In the genomic region with DNA sequence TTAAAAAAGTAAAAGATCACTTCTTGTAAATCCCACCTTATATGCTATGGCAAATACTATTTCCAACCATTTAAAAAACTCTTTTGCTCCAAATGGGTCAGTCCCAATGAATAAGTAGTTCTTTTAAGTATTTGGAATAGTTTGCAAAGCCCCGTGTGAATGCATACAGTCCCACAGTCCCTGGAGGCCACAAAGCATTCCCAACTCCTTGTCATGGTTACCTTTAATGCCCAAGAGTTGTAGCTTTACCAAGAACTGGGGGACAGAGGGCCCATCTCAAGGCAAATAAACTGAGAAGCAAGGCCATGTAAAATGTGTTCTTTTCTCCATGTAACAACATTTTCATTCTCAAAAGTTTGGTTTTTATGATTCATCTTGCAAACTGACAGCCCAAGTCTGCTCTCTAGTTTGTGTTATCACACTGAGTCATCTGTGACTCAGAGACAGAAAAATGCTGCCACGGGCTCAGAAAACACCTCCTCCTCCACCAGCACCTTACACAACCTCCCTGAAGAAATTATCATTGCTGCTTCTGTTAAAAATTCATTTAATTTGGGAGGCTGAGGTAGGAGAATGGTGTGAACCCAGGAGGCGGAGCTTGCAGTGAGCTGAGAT, we compare ENCODE assay signal across 9 cellular contexts.
DNase-seq lines count a peak whose midpoint lies in the region; ATAC-seq and TF ChIP-seq lines count a peak whose summit lies in the region.
"Had no signal": no experiment of that assay in that cellular context is flagged by ENCODE, and none has a peak within 500 bp of the region (broad histone marks: within the 10 kb centered on the region; RNA-seq: fewer than 3 reads in every experiment).

No MANE protein-coding gene starts in this region.

- intact Hi-C loops in Calu3 (cut with micrococcal nuclease; ENCODE audit: unreplicated experiment): no loop called here

- no peak overlapping the region for H2AFZ ChIP-seq in neural progenitor cell (replicated peaks)

- H3K9me3 Mint-ChIP-seq in Calu3 (ENCODE audit: low read depth, unreplicated experiment): no peaks in the 10 kb centered on the region
- H3K9me3 Mint-ChIP-seq in neural progenitor cell: peaks cover 1% of the 10 kb centered on the region

- H3K79me2 ChIP-seq in neural progenitor cell (ENCODE audit: low read depth): no peaks in the 10 kb centered on the region

- H3K36me3 ChIP-seq in MG63 (no peaks in the 10 kb centered on the region), neural progenitor cell (no peaks in the 10 kb centered on the region)

- ATAC-seq in GM21381 (IDR thresholded peaks at IDR 0.05; ENCODE audit: unreplicated experiment) (no peak), GM18909 (IDR thresholded peaks at IDR 0.05; ENCODE audit: poor library complexity, unreplicated experiment) (no peak), HG03135 (IDR thresholded peaks at IDR 0.05; ENCODE audit: unreplicated experiment) (no peak), HG02623 (IDR thresholded peaks at IDR 0.05; ENCODE audit: unreplicated experiment) (no peak)

- peaks cover 32% of the 10 kb centered on the region for H3K4me1 ChIP-seq in neural progenitor cell

- no peaks in the 10 kb centered on the region for H3F3A ChIP-seq in neural progenitor cell (ENCODE audit: low read depth)

- H3K27me3 Mint-ChIP-seq in Calu3 (ENCODE audit: unreplicated experiment): no peaks in the 10 kb centered on the region
- no peaks in the 10 kb centered on the region for H3K27me3 Mint-ChIP-seq in neural progenitor cell (ENCODE audit: insufficient read depth, low read depth)

- no peak overlapping the region for H3K9ac ChIP-seq in neural progenitor cell

- no peak overlapping the region for H3K27ac Mint-ChIP-seq in Calu3 (ENCODE audit: unreplicated experiment)
- H3K27ac Mint-ChIP-seq in neural progenitor cell: peak overlapping the region; percentile 99

- H3K4me1 Mint-ChIP-seq in Calu3 (ENCODE audit: low read depth, unreplicated experiment) (peaks cover 13% of the 10 kb centered on the region), neural progenitor cell (peaks cover 56% of the 10 kb centered on the region)

- no peak overlapping the region for H3K27ac ChIP-seq in neural progenitor cell
- H3K27ac ChIP-seq: skin epidermis had no signal

- BruUV-seq in Calu3 (replicated peaks; lab: Mats Ljungman, UMichigan): no TSS peak

- H3K27me3 ChIP-seq in MG63 (no peaks in the 10 kb centered on the region), neural progenitor cell (no peaks in the 10 kb centered on the region)

- H3K36me3 Mint-ChIP-seq in Calu3 (ENCODE audit: insufficient read depth, unreplicated experiment): no peaks in the 10 kb centered on the region
- peaks cover 2% of the 10 kb centered on the region for H3K36me3 Mint-ChIP-seq in neural progenitor cell

- CTCF ChIA-PET in Calu3 (lab: Charles Lee): no interaction called here

- H3K4me2 ChIP-seq in neural progenitor cell: no peak overlapping the region

- H3K4me3 ChIP-seq in MG63 (no peak overlapping the region), cardiac fibroblast (replicated peaks in 1 of 2; ENCODE audit: low read depth in 2 of 2, low read length in 2 of 2) (no peak overlapping the region), neural progenitor cell (no peak overlapping the region)
- H3K4me3 ChIP-seq: skin epidermis had no signal

- H3K9me3 ChIP-seq in MG63 (no peaks in the 10 kb centered on the region), neural progenitor cell (ENCODE audit: low read depth) (no peaks in the 10 kb centered on the region)

- TF ChIP-seq CTCF in Calu3 (IDR thresholded peaks at IDR 0.05; ENCODE audit: unreplicated experiment) (no peak), cardiac fibroblast (IDR thresholded peaks at IDR 0.05; ENCODE audit: low read depth, low read length) (no peak), neural progenitor cell (IDR thresholded peaks at IDR 0.05) (no peak)

- DNase-seq in Calu3 (peak; percentile 69), MG63 (peak; percentile 64), cardiac fibroblast (ENCODE audit: low read depth in 2 of 2) (peak; percentile 82 to 96), neural progenitor cell (ENCODE audit: low spot score) (no peak)

- no peaks in the 10 kb centered on the region for H4K20me1 ChIP-seq in neural progenitor cell (ENCODE audit: low read depth)

- H3K4me3 Mint-ChIP-seq in Calu3 (ENCODE audit: low read depth, unreplicated experiment) (no peak overlapping the region), neural progenitor cell (peak overlapping the region; percentile 27)
